In genomic region chr1:22556391-22557104, GRCh38 we compare ENCODE assay signal across 23 cellular contexts. TPM values are rescaled to one million over a fixed set of nuclear protein-coding genes. Genes with fewer than 3 reads are reported as not detected.
DNase-seq lines count a peak whose midpoint lies in the region; ATAC-seq and TF ChIP-seq lines count a peak whose summit lies in the region.
"Had no signal": no experiment of that assay in that cellular context is flagged by ENCODE, and none has a peak within 500 bp of the region (broad histone marks: within the 10 kb centered on the region; RNA-seq: fewer than 3 reads in every experiment).

No MANE protein-coding gene starts in this region.

- peak; percentile 44 for ATAC-seq in left lobe of liver
- ATAC-seq: activated T-cell treated with anti-CD3 and anti-CD28 coated beads, Interleukin-2, amount 50 U/mL, for 4 hours had no signal

- TF ChIP-seq EP300 in transverse colon (IDR thresholded peaks at IDR 0.05; ENCODE audit: low read depth) = no peak

- WGBS in endodermal cell (ENCODE audit: insufficient coverage in 1 of 2, insufficient read length in 1 of 2), 2 experiments = 52 to 53% methylated on average over 6 to 13 of the region's 13 CpGs
- 37% methylated on average over 13 of the region's 13 CpGs; no CpG with 5 or more reads in 1 of the 2 donors for WGBS in transverse colon (ENCODE audit: low coverage in 1 of 2), 2 donors

- H3K4me1 ChIP-seq in NT2/D1 (ENCODE audit: insufficient read depth, insufficient read length) (peaks cover 31% of the 10 kb centered on the region), endodermal cell (ENCODE audit: control insufficient read depth, insufficient read depth, low read length) (no peaks in the 10 kb centered on the region), transverse colon (peaks cover 0 to 20% (median 9%) of the 10 kb centered on the region in 4 donors)

- in situ Hi-C loops in transverse colon (cut with MboI; ENCODE audit: low pct_ligation_motif_present in 1 of 4, low pct_unique_long_range_greater_than_20kb in 1 of 4, low sequenced_read_pairs in 3 of 4) = no loop called here

- no peak for TF ChIP-seq CTCF in endodermal cell (conservative IDR thresholded peaks at IDR 0.05)
- TF ChIP-seq CTCF in transverse colon (IDR thresholded peaks at IDR 0.05) = no peak

- H3K36me3 ChIP-seq in NT2/D1 (ENCODE audit: insufficient read depth, insufficient read length, low read length) (no peaks in the 10 kb centered on the region), endodermal cell (ENCODE audit: control insufficient read depth, insufficient read depth, low read length) (no peaks in the 10 kb centered on the region), transverse colon (no peaks in the 10 kb centered on the region)
- H3K36me3 ChIP-seq: thoracic aorta had no signal

- no peak overlapping the region for H3K4me3 Mint-ChIP-seq in endodermal cell
- H3K4me3 Mint-ChIP-seq: activated T-cell treated with anti-CD3 and anti-CD28 coated beads, Interleukin-2, amount 50 U/mL, for 4 hours; CD4-positive, alpha-beta memory T cell; HFFc6 had no signal

- no peaks in the 10 kb centered on the region for H3K9me3 Mint-ChIP-seq in endodermal cell
- H3K9me3 Mint-ChIP-seq: activated T-cell treated with anti-CD3 and anti-CD28 coated beads, Interleukin-2, amount 50 U/mL, for 4 hours; CD4-positive, alpha-beta memory T cell; HFFc6 had no signal

- H3K4me1 Mint-ChIP-seq in endodermal cell = peaks cover 11% of the 10 kb centered on the region

- H3K27me3 ChIP-seq in NT2/D1 (ENCODE audit: insufficient read depth, insufficient read length) = peaks cover under 1% of the 10 kb centered on the region
- peaks cover 18% of the 10 kb centered on the region for H3K27me3 ChIP-seq in endodermal cell (ENCODE audit: control insufficient read depth, insufficient read depth, low read length, poor library complexity, severe bottlenecking)
- H3K27me3 ChIP-seq in transverse colon = peaks cover 37% of the 10 kb centered on the region

- H3K36me3 Mint-ChIP-seq in endodermal cell (ENCODE audit: low read depth) = no peaks in the 10 kb centered on the region
- H3K36me3 Mint-ChIP-seq: CD4-positive, alpha-beta memory T cell had no signal

- TF ChIP-seq POLR2A in transverse colon (IDR thresholded peaks at IDR 0.05) = no peak

- no peak overlapping the region for H3K27ac Mint-ChIP-seq in endodermal cell
- H3K27ac Mint-ChIP-seq: HFFc6 had no signal

- H3K4me3 ChIP-seq in NT2/D1 (ENCODE audit: insufficient read length, low read depth) = no peak overlapping the region
- H3K4me3 ChIP-seq in endodermal cell (ENCODE audit: low read length) = no peak overlapping the region
- H3K4me3 ChIP-seq in transverse colon = no peak overlapping the region
- H3K4me3 ChIP-seq: coronary artery, lung, thoracic aorta had no signal

- DNase-seq in NT2/D1 (ENCODE audit: low read depth, low spot score) (peak; percentile 54), endodermal cell (peak; percentile 93), left lobe of liver (ENCODE audit: low spot score) (no peak), transverse colon (peak; percentile 33), SKM-1 treated with dmso at 0.1 percent for 144 hours (lab: John Stamatoyannopoulos, UW; ENCODE audit: unreplicated experiment) (no peak), NCI-H2107 (lab: John Stamatoyannopoulos, UW) (no peak), SW480 (ENCODE audit: low spot score) (no peak)
- DNase-seq: activated CD4-positive, alpha-beta T cell treated with anti-CD3 and anti-CD28 coated beads for 1 hour; activated naive CD4-positive, alpha-beta T cell treated with Interleukin-2 at 50 U/mL for 16 hours; activated T-cell treated with anti-CD3 and anti-CD28 coated beads, Interleukin-2, amount 50 U/mL, for 4 hours; CD4-positive, alpha-beta memory T cell; HFFc6; NCI-H524; nucleus accumbens; retina; RPMI8226; stimulated activated CD4-positive, alpha-beta T cell treated with anti-CD3 and anti-CD28 coated beads, Interleukin-4, amount 100 ng/mL, for 24 hours; stimulated activated naive CD4-positive, alpha-beta T cell treated with Interleukin-2 at 50 U/mL for 16 hours; SW 1271 had no signal

- H3K9ac ChIP-seq in NT2/D1 (ENCODE audit: insufficient read length, low read depth) = peak overlapping the region; percentile 66
- H3K9ac ChIP-seq in endodermal cell (ENCODE audit: extremely low read depth, low read length, poor library complexity, severe bottlenecking) = no peak overlapping the region

- H3K27ac ChIP-seq in endodermal cell (ENCODE audit: low read depth, low read length) = no peak overlapping the region
- H3K27ac ChIP-seq in transverse colon = no peak overlapping the region
- H3K27ac ChIP-seq: coronary artery, thoracic aorta had no signal

- H3K9me3 ChIP-seq in NT2/D1 (ENCODE audit: insufficient read depth, low read length) (no peaks in the 10 kb centered on the region), endodermal cell (ENCODE audit: control insufficient read depth, low read length) (no peaks in the 10 kb centered on the region), transverse colon (no peaks in the 10 kb centered on the region)
- H3K9me3 ChIP-seq: thoracic aorta had no signal

- H3K27me3 Mint-ChIP-seq in endodermal cell (ENCODE audit: insufficient read depth) = peaks cover 29% of the 10 kb centered on the region

- intact Hi-C loops in transverse colon (cut with DNase I; ENCODE audit: low total_unique reads) = no loop called here

RNA-seq across cellular contexts. Expression of gene EPHA8, which starts 6.7 kb away (rescaled TPM):
- 1 to 10 TPM; 1.5 TPM for total RNA-seq in endodermal cell
- 0.39 TPM for polyA plus RNA-seq in endodermal cell (2013, experiment 1 of 2)
- polyA plus RNA-seq in endodermal cell (2013, experiment 2 of 2) = 0.29 TPM
- total RNA-seq in left lobe of liver = not detected
- not detected for total RNA-seq in transverse colon
- total RNA-seq: activated T-cell treated with anti-CD3 and anti-CD28 coated beads, Interleukin-2, amount 50 U/mL, for 4 hours; bronchial epithelial cell; CD4-positive, alpha-beta memory T cell; HFFc6; lung; thoracic aorta had no signal
- polyA plus RNA-seq: CD4-positive, alpha-beta memory T cell had no signal

Comparison
In these comparisons a context has a peak if more than half of its experiments do, and no peak if none do; other contexts are left out.
1. DNase-seq: peak in NT2/D1 (single experiment), endodermal cell (single experiment) and transverse colon (single experiment); none in left lobe of liver (single experiment), SKM-1 treated with dmso at 0.1 percent for 144 hours (single experiment), NCI-H2107 (single experiment) and SW480 (single experiment).